In genomic region chr2:230225486-230225885, GRCh38 we compare ENCODE assay signal across 7 cellular contexts. TPM values are rescaled to one million over a fixed set of nuclear protein-coding genes. Genes with fewer than 3 reads are reported as not detected.
A peak's percentile ranks its signal among the peaks of the same experiment; 100 is the strongest.
DNase-seq lines count a peak whose midpoint lies in the region; ATAC-seq and TF ChIP-seq lines count a peak whose summit lies in the region.

Gene SP140 (plus strand): TSS chr2:230225736. CDS start chr2:230225845, 109 bp downstream.

- DNase-seq in activated T-cell treated with anti-CD3 and anti-CD28 coated beads for 48 hours (ENCODE audit: low read depth): peak; percentile 64
- DNase-seq in lower leg skin (ENCODE audit: low spot score in 2 of 2): peak; percentile 21 to 88
- DNase-seq in NCI-H774 (lab: John Stamatoyannopoulos, UW): no peak
- DNase-seq in omental fat pad (ENCODE audit: low spot score): no peak

- WGBS in lower leg skin, 2 donors: 84 to 85% methylated on average over 8 of the region's 8 CpGs

- no peaks in the 10 kb centered on the region for H3K9me3 Mint-ChIP-seq in stimulated activated memory B cell treated with anti-CD40 and anti-IgM and Interleukin-4, amounts not matched to agents 10 μg/mL and 1 μg/mL and 100 μg/mL, for 72 hours

- TF ChIP-seq POLR2A in lower leg skin (IDR thresholded peaks at IDR 0.05): no peak

- peak within 1 kb of the TSS; percentile 96 for H3K27ac Mint-ChIP-seq in stimulated activated memory B cell treated with anti-CD40 and anti-IgM and Interleukin-4, amounts not matched to agents 10 μg/mL and 1 μg/mL and 100 μg/mL, for 72 hours

- peaks cover 74% of the 10 kb centered on the region for H3K4me1 Mint-ChIP-seq in stimulated activated memory B cell treated with anti-CD40 and anti-IgM and Interleukin-4, amounts not matched to agents 10 μg/mL and 1 μg/mL and 100 μg/mL, for 72 hours

- peak; percentile 74 for ATAC-seq in GM19463 (IDR thresholded peaks at IDR 0.05; ENCODE audit: unreplicated experiment)
- ATAC-seq in HG03520 (IDR thresholded peaks at IDR 0.05; ENCODE audit: unreplicated experiment): peak; percentile 73
- peak; percentile 91 for ATAC-seq in stimulated activated memory B cell treated with anti-CD40 and anti-IgM and Interleukin-4, amounts not matched to agents 10 μg/mL and 1 μg/mL and 100 μg/mL, for 72 hours
- ATAC-seq in omental fat pad (ENCODE audit: low FRiP score): no peak

- intact Hi-C loops in lower leg skin (cut with DNase I; ENCODE audit: low total_unique reads): no loop called here

- no peak within 1 kb of the TSS for H3K4me3 ChIP-seq in lower leg skin (ENCODE audit: low read depth, poor library complexity, severe bottlenecking)

- no peaks in the 10 kb centered on the region for H3K27me3 Mint-ChIP-seq in stimulated activated memory B cell treated with anti-CD40 and anti-IgM and Interleukin-4, amounts not matched to agents 10 μg/mL and 1 μg/mL and 100 μg/mL, for 72 hours

- H3K4me3 Mint-ChIP-seq in stimulated activated memory B cell treated with anti-CD40 and anti-IgM and Interleukin-4, amounts not matched to agents 10 μg/mL and 1 μg/mL and 100 μg/mL, for 72 hours: peak within 1 kb of the TSS; percentile 84

- no peak for TF ChIP-seq CTCF in lower leg skin (IDR thresholded peaks at IDR 0.05)
- no peak for TF ChIP-seq CTCF in omental fat pad (IDR thresholded peaks at IDR 0.05)

- H3K36me3 Mint-ChIP-seq in stimulated activated memory B cell treated with anti-CD40 and anti-IgM and Interleukin-4, amounts not matched to agents 10 μg/mL and 1 μg/mL and 100 μg/mL, for 72 hours: peaks cover 41% of the 10 kb centered on the region

RNA-seq across cellular contexts. Expression of gene SP140, which starts in this region (rescaled TPM):
- total RNA-seq in lower leg skin: 1 to 10 TPM in 3 of 4 donors, not detected in 1; 1.3 to 2.4 (median 1.4) TPM
- total RNA-seq in omental fat pad: 1 to 10 TPM; 2.1 to 9.7 (median 5.4) TPM

Comparison
In these comparisons a context has a peak if more than half of its experiments do, and no peak if none do; other contexts are left out.
1. DNase-seq: peak in activated T-cell treated with anti-CD3 and anti-CD28 coated beads for 48 hours (single experiment) and lower leg skin (2 of 2); none in NCI-H774 (single experiment) and omental fat pad (single experiment).